In the genomic region with DNA sequence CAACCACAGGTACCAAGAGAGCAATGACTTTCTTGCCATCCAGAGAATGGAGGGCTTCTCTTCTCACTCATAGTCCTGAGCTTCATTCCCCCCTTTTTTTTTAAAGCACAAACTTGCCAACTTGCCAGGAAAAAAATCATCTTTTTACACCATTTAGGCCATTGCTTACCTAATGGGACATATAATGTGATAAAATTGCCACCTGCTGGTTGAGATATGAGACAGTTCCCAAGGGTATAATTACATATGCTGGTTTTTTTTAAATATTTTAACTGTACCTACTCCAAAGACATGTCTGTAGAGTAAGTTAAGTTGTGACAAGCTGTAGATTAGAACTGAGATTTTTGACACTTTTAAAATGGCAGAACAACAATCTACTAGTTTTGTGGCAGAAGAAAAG, we compare ENCODE assay signal across 19 cellular contexts.
"Had no signal": no experiment of that assay in that cellular context is flagged by ENCODE, and none has a peak within 500 bp of the region (broad histone marks: within the 10 kb centered on the region; RNA-seq: fewer than 3 reads in every experiment).

No MANE protein-coding gene starts in this region.

- DNase-seq: activated CD4-positive, alpha-beta T cell treated with anti-CD3 and anti-CD28 coated beads for 4 hours; activated CD4-positive, alpha-beta T cell treated with anti-CD3 and anti-CD28 coated beads, Interleukin-2, amount 50 U/mL, for 4 hours; activated naive CD4-positive, alpha-beta T cell; activated T-cell treated with anti-CD3 and anti-CD28 coated beads for 4 hours; activated T-cell treated with anti-CD3 and anti-CD28 coated beads, Interleukin-2, amount 50 U/mL, for 72 hours; central memory CD4-positive, alpha-beta T cell; hippocampal formation; immature natural killer cell; kidney; left colon; naive B cell; ovary; right lobe of liver; stimulated activated CD4-positive, alpha-beta T cell treated with anti-CD3 and anti-CD28 coated beads, Interleukin-12 subunit alpha, Interleukin-12 subunit beta, amount 100 ng/mL, for 4 hours; stimulated activated CD4-positive, alpha-beta T cell treated with anti-CD3 and anti-CD28 coated beads, Interleukin-4, amount 100 ng/mL, for 1 hour; stimulated activated naive CD8-positive, alpha-beta T cell treated with anti-CD3 and anti-CD28 coated beads, Interleukin-15, Interleukin-2, amounts not matched to agents 100 U/mL and 50 U/mL, for 24 hours; trophoblast cell had no signal

- ATAC-seq: activated naive CD4-positive, alpha-beta T cell treated with anti-CD3 and anti-CD28 coated beads, Interleukin-2, amount 50 U/mL, for 72 hours; activated T-cell treated with anti-CD3 and anti-CD28 coated beads, Interleukin-2, amount 50 U/mL, for 72 hours; gastroesophageal sphincter; left colon; stimulated activated naive CD8-positive, alpha-beta T cell treated with anti-CD3 and anti-CD28 coated beads, Interleukin-15, Interleukin-2, amounts not matched to agents 100 U/mL and 50 U/mL, for 24 hours had no signal
